11 cellular contexts compared by ENCODE assay signal in the genomic region with DNA sequence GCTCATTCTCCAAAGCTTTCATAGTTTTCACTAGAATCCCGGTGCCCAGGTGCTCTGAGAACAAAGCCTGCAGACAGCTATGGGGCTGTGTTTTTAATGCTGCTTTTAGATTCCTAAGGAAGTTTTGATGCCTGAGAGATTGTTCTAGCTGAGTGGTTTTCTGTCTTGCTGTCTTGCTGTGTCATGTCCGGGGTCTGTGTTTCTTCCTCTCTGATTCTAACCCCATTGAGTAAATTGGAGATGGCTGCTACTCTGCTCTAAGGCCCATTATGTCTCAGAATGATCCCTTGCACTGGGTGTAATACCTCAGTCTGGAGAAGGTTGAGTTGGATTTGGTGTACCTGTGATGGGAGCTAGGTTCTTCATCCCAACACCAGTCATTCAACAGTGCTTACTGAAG.
A peak's percentile ranks its signal among the peaks of the same experiment; 100 is the strongest.
DNase-seq lines count a peak whose midpoint lies in the region; ATAC-seq and TF ChIP-seq lines count a peak whose summit lies in the region.
"Had no signal": no experiment of that assay in that cellular context is flagged by ENCODE, and none has a peak within 500 bp of the region (broad histone marks: within the 10 kb centered on the region; RNA-seq: fewer than 3 reads in every experiment).

No MANE protein-coding gene starts in this region.

- peak overlapping the region in 2 of 4 donors; percentile 49 to 81 for H3K4me3 Mint-ChIP-seq in IgD-negative memory B cell

- peaks cover 65% of the 10 kb centered on the region for H3K4me1 ChIP-seq in DOHH2 (ENCODE audit: control insufficient read depth, low read length)
- peaks cover 0 to 18% of the 10 kb centered on the region in 2 experiments for H3K4me1 ChIP-seq in neutrophil (ENCODE audit: control insufficient read depth in 1 of 2, insufficient read depth in 1 of 2, low read depth in 1 of 2, low read length in 1 of 2)

- ATAC-seq in GM18858 (IDR thresholded peaks at IDR 0.05; ENCODE audit: unreplicated experiment) (no peak), GM18870 (IDR thresholded peaks at IDR 0.05; ENCODE audit: unreplicated experiment) (no peak)

- H3K9me3 ChIP-seq in DOHH2 (ENCODE audit: control insufficient read depth, insufficient read depth, low read length) (no peaks in the 10 kb centered on the region), neutrophil (no peaks in the 10 kb centered on the region)
- H3K9me3 ChIP-seq: upper lobe of left lung had no signal

- H3K36me3 ChIP-seq in DOHH2 (ENCODE audit: control insufficient read depth, low read length) (peaks cover 42% of the 10 kb centered on the region), neutrophil (peaks cover 9% of the 10 kb centered on the region)
- H3K36me3 ChIP-seq: upper lobe of left lung had no signal

- H4K20me1 ChIP-seq in DOHH2 (ENCODE audit: control insufficient read depth, insufficient read depth, low read depth, low read length): peaks cover 33% of the 10 kb centered on the region; the same call in 1 of the 2 replicates

- H3K9me3 Mint-ChIP-seq in IgD-negative memory B cell: no peaks in the 10 kb centered on the region

- DNase-seq in coronary artery (ENCODE audit: low spot score) (no peak), NCI-H2081 treated with DMSO at 0.1 percent for 48 hours (lab: John Stamatoyannopoulos, UW) (no peak)
- no peak for DNase-seq in activated CD8-positive, alpha-beta memory T cell treated with anti-CD3 and anti-CD28 coated beads, Interleukin-2, amount 50 U/mL, for 4 hours
- DNase-seq: foreskin melanocyte, NCI-H1930, upper lobe of left lung had no signal

- peaks cover 2% of the 10 kb centered on the region for H3K36me3 Mint-ChIP-seq in IgD-negative memory B cell

- H3K9me2 ChIP-seq in DOHH2 (replicated peaks; ENCODE audit: control insufficient read depth, low read length): no peaks in the 10 kb centered on the region

- H3K79me2 ChIP-seq in DOHH2 (ENCODE audit: control insufficient read depth, low read length): peaks cover 97% of the 10 kb centered on the region

- TF ChIP-seq CTCF in DOHH2 (IDR thresholded peaks at IDR 0.05; ENCODE audit: low read depth, low read length, poor library complexity, severe bottlenecking) (no peak), coronary artery (IDR thresholded peaks at IDR 0.05) (no peak), neutrophil (IDR thresholded peaks at IDR 0.05) (no peak)

- no peaks in the 10 kb centered on the region for H3F3A ChIP-seq in DOHH2 (ENCODE audit: control insufficient read depth, insufficient read depth)

- H3K27ac ChIP-seq in DOHH2 (ENCODE audit: low read depth, low read length) (no peak overlapping the region), coronary artery (peak overlapping the region; percentile 25 to 32), neutrophil (peak overlapping the region; percentile 33)
- H3K27ac ChIP-seq: upper lobe of left lung had no signal

- H3K4me3 ChIP-seq in DOHH2 (ENCODE audit: low read length) (no peak overlapping the region), coronary artery (peak overlapping the region; percentile 27), neutrophil (ENCODE audit: low read depth in 1 of 2, low read length in 1 of 2) (no peak overlapping the region)
- H3K4me3 ChIP-seq: upper lobe of left lung had no signal

- peaks cover 52 to 65% (median 60%) of the 10 kb centered on the region in 3 donors for H3K4me1 Mint-ChIP-seq in IgD-negative memory B cell

- H3K27me3 ChIP-seq in DOHH2 (ENCODE audit: control insufficient read depth, low read length) (no peaks in the 10 kb centered on the region), neutrophil (no peaks in the 10 kb centered on the region)
- H3K27me3 ChIP-seq: upper lobe of left lung had no signal

- H3K27me3 Mint-ChIP-seq in IgD-negative memory B cell: no peaks in the 10 kb centered on the region

- H3K4me2 ChIP-seq in DOHH2 (ENCODE audit: low read length): peak overlapping the region; percentile 32

- H3K27ac Mint-ChIP-seq in IgD-negative memory B cell: peak overlapping the region; percentile 36 to 70 (median 69)
